In genomic region chr2:96529376-96530143, GRCh38 we compare ENCODE assay signal across 14 cellular contexts. TPM values are rescaled to one million over a fixed set of nuclear protein-coding genes. Genes with fewer than 3 reads are reported as not detected.
DNase-seq lines count a peak whose midpoint lies in the region; ATAC-seq and TF ChIP-seq lines count a peak whose summit lies in the region.
"Had no signal": no experiment of that assay in that cellular context is flagged by ENCODE, and none has a peak within 500 bp of the region (broad histone marks: within the 10 kb centered on the region; RNA-seq: fewer than 3 reads in every experiment).

No MANE protein-coding gene starts in this region.

- H3K4me3 Mint-ChIP-seq in central memory CD8-positive, alpha-beta T cell: no peak overlapping the region
- no peak overlapping the region for H3K4me3 Mint-ChIP-seq in osteocyte (ENCODE audit: unreplicated experiment)

- intact Hi-C loops in left ventricle myocardium superior (cut with micrococcal nuclease): no loop called here
- intact Hi-C loops in Right ventricle myocardium superior (cut with DNase I): no loop called here
- intact Hi-C loops in aorta (cut with DNase I): loop anchor here in 1 of 2 donors (10.0 kb wide), 1 partner anchor 105 kb away; the partner anchor contains the start of gene KANSL3

- TF ChIP-seq CTCF in osteocyte (IDR thresholded peaks at IDR 0.05): no peak

- no peaks in the 10 kb centered on the region for H3K27me3 Mint-ChIP-seq in central memory CD8-positive, alpha-beta T cell
- peaks cover 4% of the 10 kb centered on the region for H3K27me3 Mint-ChIP-seq in osteocyte (ENCODE audit: unreplicated experiment)

- 54 to 55% methylated on average over 9 of the region's 9 CpGs for WGBS in aorta, 2 donors

- no peaks in the 10 kb centered on the region for H3K9me3 ChIP-seq in aorta (ENCODE audit: control insufficient read depth, low read length)

- no peaks in the 10 kb centered on the region for H3K36me3 ChIP-seq in aorta (ENCODE audit: control insufficient read depth in 1 of 2, insufficient read depth in 2 of 2, low read length in 1 of 2)

- no peaks in the 10 kb centered on the region for H3K9me3 Mint-ChIP-seq in central memory CD8-positive, alpha-beta T cell
- no peaks in the 10 kb centered on the region for H3K9me3 Mint-ChIP-seq in osteocyte (ENCODE audit: unreplicated experiment)

- peak overlapping the region; percentile 12 for H3K27ac Mint-ChIP-seq in central memory CD8-positive, alpha-beta T cell (ENCODE audit: low read depth)
- peak overlapping the region; percentile 69 for H3K27ac Mint-ChIP-seq in osteocyte (ENCODE audit: unreplicated experiment)

- no peak overlapping the region for H3K4me3 ChIP-seq in aorta (ENCODE audit: low read length in 2 of 2)

- H3K27ac ChIP-seq in aorta (ENCODE audit: low read depth in 1 of 2, low read length in 2 of 2): peak overlapping the region; percentile 28 to 87

- no peaks in the 10 kb centered on the region for H3K27me3 ChIP-seq in aorta (ENCODE audit: control insufficient read depth in 1 of 2, insufficient read depth in 2 of 2, low read length in 1 of 2)

- DNase-seq in left ventricle myocardium superior (peak; percentile 25), Right ventricle myocardium superior (no peak), osteocyte (ENCODE audit: extremely low spot score, unreplicated experiment) (no peak), aorta (peak; percentile 48 to 69), inferior parietal cortex (ENCODE audit: extremely low spot score) (no peak), 8988T (no peak)
- no peak for DNase-seq in central memory CD8-positive, alpha-beta T cell (ENCODE audit: low spot score in 2 of 2)
- DNase-seq: head of caudate nucleus, NCI-H446, nucleus accumbens had no signal

- H3K4me1 ChIP-seq in aorta (ENCODE audit: control insufficient read depth in 1 of 2, insufficient read depth in 2 of 2, low read length in 2 of 2): peaks cover 4 to 6% of the 10 kb centered on the region in 2 donors

- ATAC-seq in left ventricle myocardium superior (no peak), Right ventricle myocardium superior (ENCODE audit: poor library complexity) (no peak), aorta (ENCODE audit: low FRiP score) (no peak), GM19452 (IDR thresholded peaks at IDR 0.05; ENCODE audit: unreplicated experiment) (no peak)
- no peak for ATAC-seq in central memory CD8-positive, alpha-beta T cell (replicated peaks; ENCODE audit: extremely low read depth, poor library complexity, severe bottlenecking)
- ATAC-seq: left lobe of liver had no signal

- peaks cover 50% of the 10 kb centered on the region for H3K4me1 Mint-ChIP-seq in central memory CD8-positive, alpha-beta T cell
- H3K4me1 Mint-ChIP-seq in osteocyte (ENCODE audit: unreplicated experiment): peaks cover 57% of the 10 kb centered on the region

- peaks cover 3% of the 10 kb centered on the region for H3K36me3 Mint-ChIP-seq in central memory CD8-positive, alpha-beta T cell (ENCODE audit: insufficient read depth)
- H3K36me3 Mint-ChIP-seq in osteocyte (ENCODE audit: unreplicated experiment): no peaks in the 10 kb centered on the region

RNA-seq across cellular contexts. Expression of gene ARID5A, which starts 7.0 kb away (rescaled TPM):
- total RNA-seq in left ventricle myocardium superior (6.9 TPM), Right ventricle myocardium superior (9.4 TPM), osteocyte (25.9 and 26.3 TPM in 2 replicates), aorta (100 to 1,000 TPM; 107 to 257 TPM)
- 100 to 1,000 TPM in 1 of 2 donors, 10 to 100 TPM in 1; 51.5 to 264 TPM for polyA plus RNA-seq in aorta

RNA-seq across cellular contexts. Expression of gene NEURL3, which starts 24.4 kb away (rescaled TPM):
- total RNA-seq in left ventricle myocardium superior (not detected), Right ventricle myocardium superior (not detected), osteocyte (not detected in 2 replicates), aorta (under 1 TPM in 1 of 2 donors, not detected in 1; 0.33 TPM)
- polyA plus RNA-seq in aorta: under 1 TPM in 1 of 2 donors, not detected in 1; 0.75 TPM
- total RNA-seq: G401 had no signal
- polyA plus RNA-seq: CD14-positive monocyte had no signal

Comparison
In these comparisons a context has a peak if more than half of its experiments do, and no peak if none do; other contexts are left out.
1. DNase-seq: peak in left ventricle myocardium superior (single experiment) and aorta (2 of 2); none in Right ventricle myocardium superior (single experiment), central memory CD8-positive, alpha-beta T cell (0 of 2), osteocyte (single experiment), inferior parietal cortex (single experiment) and 8988T (single experiment).